ENCODE assay signal across 30 cellular contexts in genomic region chr12:104320627-104321024, GRCh38.
"Had no signal": no experiment of that assay in that cellular context is flagged by ENCODE, and none has a peak within 500 bp of the region (broad histone marks: within the 10 kb centered on the region; RNA-seq: fewer than 3 reads in every experiment).

No MANE protein-coding gene starts in this region.

- DNase-seq: activated B cell treated with CpG ODN at 0.5 μM for 24 hours; activated CD4-positive, alpha-beta memory T cell treated with anti-CD3 and anti-CD28 coated beads for 36 hours; activated CD4-positive, alpha-beta T cell treated with anti-CD3 and anti-CD28 coated beads, Interleukin-2, amount 10 ng/mL, durations not matched to agents 7 days and 5 days; activated CD8-positive, alpha-beta memory T cell treated with anti-CD3 and anti-CD28 coated beads, Interleukin-2, amount 10 ng/mL, durations not matched to agents 7 days and 5 days; activated CD8-positive, alpha-beta memory T cell treated with anti-CD3 and anti-CD28 coated beads, Interleukin-2, amount 50 U/mL, for 4 hours; activated CD8-positive, alpha-beta T cell treated with anti-CD3 and anti-CD28 coated beads, Interleukin-2, amount 10 ng/mL, durations not matched to agents 7 days and 5 days; activated gamma-delta T cell; activated naive CD4-positive, alpha-beta T cell; activated naive CD4-positive, alpha-beta T cell treated with anti-CD3 and anti-CD28 coated beads, Interleukin-2, amount 10 ng/mL, durations not matched to agents 7 days and 5 days; activated naive CD8-positive, alpha-beta T cell treated with anti-CD3 and anti-CD28 coated beads, Interleukin-2, amount 10 ng/mL, durations not matched to agents 7 days and 5 days; activated T-cell treated with anti-CD3 and anti-CD28 coated beads, Interleukin-2, amount 50 U/mL, for 1 hour; activated T-cell treated with anti-CD3 and anti-CD28 coated beads, Interleukin-2, amount 50 U/mL, for 72 hours; dorsolateral prefrontal cortex; effector memory CD4-positive, alpha-beta T cell; endodermal cell; foreskin fibroblast; head of caudate nucleus; T-helper 1 cell; T-helper 17 cell; T1000; WERI-Rb-1 had no signal

- H3K9me3 ChIP-seq: ascending aorta had no signal

- H3K4me3 ChIP-seq: ascending aorta, coronary artery, dorsolateral prefrontal cortex had no signal

- H3K4me1 ChIP-seq: ascending aorta had no signal

- H3K27ac Mint-ChIP-seq: activated B cell treated with CpG ODN at 0.5 μM for 24 hours; activated CD4-positive, alpha-beta T cell treated with anti-CD3 and anti-CD28 coated beads, Interleukin-2, amount 10 ng/mL, durations not matched to agents 7 days and 5 days; activated CD8-positive, alpha-beta memory T cell treated with anti-CD3 and anti-CD28 coated beads, Interleukin-2, amount 10 ng/mL, durations not matched to agents 7 days and 5 days; activated T-cell treated with anti-CD3 and anti-CD28 coated beads, Interleukin-2, amount 50 U/mL, for 72 hours; brain; endodermal cell; T-helper 2 cell treated with Interferon-gamma antibody and Interleukin-4, amounts not matched to agents 5 μg/mL and 100 μg/mL, for 36 hours had no signal

- H3K9me3 Mint-ChIP-seq: activated B cell treated with CpG ODN at 0.5 μM for 24 hours; activated CD4-positive, alpha-beta memory T cell treated with anti-CD3 and anti-CD28 coated beads for 36 hours; activated CD4-positive, alpha-beta T cell treated with anti-CD3 and anti-CD28 coated beads, Interleukin-2, amount 10 ng/mL, durations not matched to agents 7 days and 5 days; activated naive CD4-positive, alpha-beta T cell treated with anti-CD3 and anti-CD28 coated beads, Interleukin-2, amount 10 ng/mL, durations not matched to agents 7 days and 5 days; activated naive CD4-positive, alpha-beta T cell treated with anti-CD3 and anti-CD28 coated beads, Interleukin-2, amount 50 U/mL, for 72 hours; activated naive CD8-positive, alpha-beta T cell treated with anti-CD3 and anti-CD28 coated beads, Interleukin-2, amount 10 ng/mL, durations not matched to agents 7 days and 5 days; activated T-cell treated with anti-CD3 and anti-CD28 coated beads, Interleukin-2, amount 50 U/mL, for 72 hours; central memory CD8-positive, alpha-beta T cell; dendritic cell treated with granulocyte-macrophage colony-stimulating factor and Interleukin-4, amounts not matched to agents 40 ng/mL and 50 ng/mL, for 4 days; T-helper 2 cell treated with Interferon-gamma antibody and Interleukin-4, amounts not matched to agents 5 μg/mL and 100 μg/mL, for 36 hours had no signal

- H3K27ac ChIP-seq: ascending aorta, coronary artery, WERI-Rb-1 had no signal

- H3K4me1 Mint-ChIP-seq: activated B cell treated with CpG ODN at 0.5 μM for 24 hours; activated CD8-positive, alpha-beta memory T cell treated with anti-CD3 and anti-CD28 coated beads, Interleukin-2, amount 10 ng/mL, durations not matched to agents 7 days and 5 days; activated naive CD4-positive, alpha-beta T cell treated with anti-CD3 and anti-CD28 coated beads, Interleukin-2, amount 10 ng/mL, durations not matched to agents 7 days and 5 days; brain; central memory CD8-positive, alpha-beta T cell; endodermal cell had no signal

- H3K27me3 Mint-ChIP-seq: activated B cell treated with CpG ODN at 0.5 μM for 24 hours; activated CD4-positive, alpha-beta memory T cell treated with anti-CD3 and anti-CD28 coated beads for 36 hours; activated CD4-positive, alpha-beta T cell treated with anti-CD3 and anti-CD28 coated beads, Interleukin-2, amount 10 ng/mL, durations not matched to agents 7 days and 5 days; activated CD8-positive, alpha-beta memory T cell treated with anti-CD3 and anti-CD28 coated beads, Interleukin-2, amount 10 ng/mL, durations not matched to agents 7 days and 5 days; activated naive CD4-positive, alpha-beta T cell treated with anti-CD3 and anti-CD28 coated beads, Interleukin-2, amount 10 ng/mL, durations not matched to agents 7 days and 5 days; activated naive CD8-positive, alpha-beta T cell treated with anti-CD3 and anti-CD28 coated beads, Interleukin-2, amount 10 ng/mL, durations not matched to agents 7 days and 5 days; brain; central memory CD8-positive, alpha-beta T cell; dendritic cell treated with granulocyte-macrophage colony-stimulating factor and Interleukin-4, amounts not matched to agents 40 ng/mL and 50 ng/mL, for 4 days; T-helper 17 cell had no signal

- H3K4me3 Mint-ChIP-seq: activated B cell treated with CpG ODN at 0.5 μM for 24 hours; activated CD4-positive, alpha-beta memory T cell treated with anti-CD3 and anti-CD28 coated beads for 36 hours; activated CD4-positive, alpha-beta T cell treated with anti-CD3 and anti-CD28 coated beads, Interleukin-2, amount 10 ng/mL, durations not matched to agents 7 days and 5 days; activated CD8-positive, alpha-beta memory T cell treated with anti-CD3 and anti-CD28 coated beads, Interleukin-2, amount 10 ng/mL, durations not matched to agents 7 days and 5 days; activated CD8-positive, alpha-beta T cell treated with anti-CD3 and anti-CD28 coated beads, Interleukin-2, amount 10 ng/mL, durations not matched to agents 7 days and 5 days; activated naive CD4-positive, alpha-beta T cell treated with anti-CD3 and anti-CD28 coated beads, Interleukin-2, amount 10 ng/mL, durations not matched to agents 7 days and 5 days; activated naive CD8-positive, alpha-beta T cell treated with anti-CD3 and anti-CD28 coated beads, Interleukin-2, amount 10 ng/mL, durations not matched to agents 7 days and 5 days; activated T-cell treated with anti-CD3 and anti-CD28 coated beads, Interleukin-2, amount 50 U/mL, for 72 hours; brain; central memory CD8-positive, alpha-beta T cell; dendritic cell treated with granulocyte-macrophage colony-stimulating factor and Interleukin-4, amounts not matched to agents 40 ng/mL and 50 ng/mL, for 4 days; endodermal cell; T-helper 17 cell; T-helper 2 cell treated with Interferon-gamma antibody and Interleukin-4, amounts not matched to agents 5 μg/mL and 100 μg/mL, for 36 hours had no signal

- ATAC-seq: activated CD4-positive, CD25-positive, alpha-beta regulatory T cell treated with anti-CD3 and anti-CD28 coated beads, Interleukin-2, amount 50 U/mL, for 24 hours; activated CD8-positive, alpha-beta memory T cell treated with anti-CD3 and anti-CD28 coated beads, Interleukin-2, amount 10 ng/mL, durations not matched to agents 7 days and 5 days; activated CD8-positive, alpha-beta T cell treated with anti-CD3 and anti-CD28 coated beads, Interleukin-2, amount 10 ng/mL, durations not matched to agents 7 days and 5 days; activated naive CD4-positive, alpha-beta T cell treated with anti-CD3 and anti-CD28 coated beads, Interleukin-2, amount 50 U/mL, for 72 hours; activated T-cell treated with anti-CD3 and anti-CD28 coated beads, Interleukin-2, amount 50 U/mL, for 72 hours; esophagus mucosa; T-helper 17 cell had no signal

- H3K27me3 ChIP-seq: ascending aorta, dorsolateral prefrontal cortex had no signal
